ENCODE assay signal across 2 cellular contexts in genomic region chr6:37257320-37257633, GRCh38.
TF ChIP-seq lines count a peak whose summit lies in the region.

No MANE protein-coding gene starts in this region.

TF ChIP-seq in A549, 52 proteins besides CTCF, POLR2A, EP300 and RAD21 (continued from another document):
- TF ChIP-seq USF2 (IDR thresholded peaks at IDR 0.05) (no peak), NPAS2 (CRISPR knock-in tag; IDR thresholded peaks at IDR 0.05; ENCODE audit: borderline replicate concordance) (no peak), ATOH8 (CRISPR knock-in tag; IDR thresholded peaks at IDR 0.05; ENCODE audit: low read depth) (no peak), POLR2AphosphoS2 (conservative IDR thresholded peaks at IDR 0.05; ENCODE audit: low read length) (no peak), NFE2L2 (conservative IDR thresholded peaks at IDR 0.05; ENCODE audit: low read length) (no peak), CBX8 (IDR thresholded peaks at IDR 0.05) (no peak), KDM5A (IDR thresholded peaks at IDR 0.05) (no peak), ZC3H11A (IDR thresholded peaks at IDR 0.05) (no peak), JUN (IDR thresholded peaks at IDR 0.05) (no peak), CHD4 (IDR thresholded peaks at IDR 0.05; ENCODE audit: borderline replicate concordance) (no peak), TFCP2L1 (CRISPR knock-in tag; IDR thresholded peaks at IDR 0.05) (no peak)
- TF ChIP-seq, protein P1, sequence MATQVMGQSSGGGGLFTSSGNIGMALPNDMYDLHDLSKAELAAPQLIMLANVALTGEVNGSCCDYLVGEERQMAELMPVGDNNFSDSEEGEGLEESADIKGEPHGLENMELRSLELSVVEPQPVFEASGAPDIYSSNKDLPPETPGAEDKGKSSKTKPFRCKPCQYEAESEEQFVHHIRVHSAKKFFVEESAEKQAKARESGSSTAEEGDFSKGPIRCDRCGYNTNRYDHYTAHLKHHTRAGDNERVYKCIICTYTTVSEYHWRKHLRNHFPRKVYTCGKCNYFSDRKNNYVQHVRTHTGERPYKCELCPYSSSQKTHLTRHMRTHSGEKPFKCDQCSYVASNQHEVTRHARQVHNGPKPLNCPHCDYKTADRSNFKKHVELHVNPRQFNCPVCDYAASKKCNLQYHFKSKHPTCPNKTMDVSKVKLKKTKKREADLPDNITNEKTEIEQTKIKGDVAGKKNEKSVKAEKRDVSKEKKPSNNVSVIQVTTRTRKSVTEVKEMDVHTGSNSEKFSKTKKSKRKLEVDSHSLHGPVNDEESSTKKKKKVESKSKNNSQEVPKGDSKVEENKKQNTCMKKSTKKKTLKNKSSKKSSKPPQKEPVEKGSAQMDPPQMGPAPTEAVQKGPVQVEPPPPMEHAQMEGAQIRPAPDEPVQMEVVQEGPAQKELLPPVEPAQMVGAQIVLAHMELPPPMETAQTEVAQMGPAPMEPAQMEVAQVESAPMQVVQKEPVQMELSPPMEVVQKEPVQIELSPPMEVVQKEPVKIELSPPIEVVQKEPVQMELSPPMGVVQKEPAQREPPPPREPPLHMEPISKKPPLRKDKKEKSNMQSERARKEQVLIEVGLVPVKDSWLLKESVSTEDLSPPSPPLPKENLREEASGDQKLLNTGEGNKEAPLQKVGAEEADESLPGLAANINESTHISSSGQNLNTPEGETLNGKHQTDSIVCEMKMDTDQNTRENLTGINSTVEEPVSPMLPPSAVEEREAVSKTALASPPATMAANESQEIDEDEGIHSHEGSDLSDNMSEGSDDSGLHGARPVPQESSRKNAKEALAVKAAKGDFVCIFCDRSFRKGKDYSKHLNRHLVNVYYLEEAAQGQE (IDR thresholded peaks at IDR 0.05), result no peak

TF ChIP-seq in IMR-90, 13 proteins besides CTCF, POLR2A, EP300 and RAD21 (continued from another document):
- TF ChIP-seq MXI1 (IDR thresholded peaks at IDR 0.05; ENCODE audit: borderline replicate concordance, low read depth, low read length), result no peak
